22 cellular contexts compared by ENCODE assay signal in genomic region chr3:45205126-45205525, GRCh38. TPM values are rescaled to one million over a fixed set of nuclear protein-coding genes. Genes with fewer than 3 reads are reported as not detected.
DNase-seq lines count a peak whose midpoint lies in the region; ATAC-seq, FAIRE-seq and TF ChIP-seq lines count a peak whose summit lies in the region.
"Had no signal": no experiment of that assay in that cellular context is flagged by ENCODE, and none has a peak within 500 bp of the region (broad histone marks: within the 10 kb centered on the region; RNA-seq: fewer than 3 reads in every experiment).

No MANE protein-coding gene starts in this region.

- peak overlapping the region; percentile 83 for H3K27ac Mint-ChIP-seq in MCF 10A (ENCODE audit: low read depth, unreplicated experiment)
- peak overlapping the region; percentile 4 for H3K27ac Mint-ChIP-seq in type B pancreatic cell
- H3K27ac Mint-ChIP-seq: activated CD8-positive, alpha-beta memory T cell treated with anti-CD3 and anti-CD28 coated beads, Interleukin-2, amount 10 ng/mL, durations not matched to agents 7 days and 5 days; CD4-positive, alpha-beta T cell had no signal

- POLR2A ChIA-PET in MCF 10A (lab: Yijun Ruan, JAX) = interaction anchor here (0.6 to 1.5 kb wide), 5 partner anchors 22 to 179 kb away, joined by 3 to 5 read pairs (median 5); no protein-coding TSS in a partner anchor

- BruUV-seq in MCF 10A (replicated peaks; lab: Mats Ljungman, UMichigan) = no TSS peak

- no peaks in the 10 kb centered on the region for H3K4me1 ChIP-seq in breast epithelium

- ATAC-seq in GM21737 (IDR thresholded peaks at IDR 0.05; ENCODE audit: unreplicated experiment) = no peak
- ATAC-seq: activated CD8-positive, alpha-beta memory T cell treated with anti-CD3 and anti-CD28 coated beads, Interleukin-2, amount 10 ng/mL, durations not matched to agents 7 days and 5 days; HepG2; mucosa of descending colon had no signal

- CTCF ChIA-PET in MCF 10A (lab: Yijun Ruan, JAX) = interaction anchor here (1.1 to 18.5 kb wide), 2 partner anchors 164 to 170 kb away, joined by 3 to 368 read pairs; no protein-coding TSS in a partner anchor

- H3K36me3 ChIP-seq in breast epithelium = no peaks in the 10 kb centered on the region

- FAIRE-seq in RCC 7860 (lab: Jason Lieb, UNC) = no peak
- FAIRE-seq: HepG2 had no signal

- no peaks in the 10 kb centered on the region for H3K36me3 Mint-ChIP-seq in MCF 10A (ENCODE audit: insufficient read depth, unreplicated experiment)
- H3K36me3 Mint-ChIP-seq in type B pancreatic cell = no peaks in the 10 kb centered on the region
- H3K36me3 Mint-ChIP-seq: activated CD8-positive, alpha-beta memory T cell treated with anti-CD3 and anti-CD28 coated beads, Interleukin-2, amount 10 ng/mL, durations not matched to agents 7 days and 5 days had no signal

- no peaks in the 10 kb centered on the region for H3K9me3 ChIP-seq in breast epithelium
- H3K9me3 ChIP-seq: mucosa of descending colon had no signal

- H3K27me3 ChIP-seq in breast epithelium = no peaks in the 10 kb centered on the region

- DNase-seq in MCF 10A (ENCODE audit: unreplicated experiment) (no peak), breast epithelium (ENCODE audit: low spot score in 2 of 2) (no peak), RCC 7860 (ENCODE audit: low spot score) (peak; percentile 13), epithelial cell of prostate (ENCODE audit: low read depth, low spot score) (no peak), type B pancreatic cell (ENCODE audit: extremely low spot score, unreplicated experiment) (no peak), GM10266 (ENCODE audit: extremely low spot score) (no peak), NCI-H1092 treated with DMSO at 0.1 percent for 48 hours (lab: John Stamatoyannopoulos, UW) (no peak)
- DNase-seq: activated CD4-positive, CD25-positive, alpha-beta regulatory T cell treated with anti-CD3 and anti-CD28 coated beads, Interleukin-2, amount 50 U/mL, for 72 hours; activated CD8-positive, alpha-beta memory T cell treated with anti-CD3 and anti-CD28 coated beads, Interleukin-2, amount 10 ng/mL, durations not matched to agents 7 days and 5 days; amygdala; CD4-positive, alpha-beta T cell; cerebellar nuclear complex; DMS79; effector memory CD4-positive, alpha-beta T cell; mucosa of descending colon; NCI-H1048; NCI-H2081 treated with DMSO at 0.1 percent for 48 hours; NCI-H524; stimulated activated CD4-positive, alpha-beta T cell treated with anti-CD3 and anti-CD28 coated beads, Interleukin-4, amount 100 ng/mL, for 24 hours; T-helper 2 cell had no signal

- no peaks in the 10 kb centered on the region for H3K27me3 Mint-ChIP-seq in MCF 10A (ENCODE audit: insufficient read depth, unreplicated experiment)
- no peaks in the 10 kb centered on the region for H3K27me3 Mint-ChIP-seq in type B pancreatic cell
- H3K27me3 Mint-ChIP-seq: CD4-positive, alpha-beta T cell had no signal

- H3K4me1 Mint-ChIP-seq in MCF 10A (ENCODE audit: insufficient read depth, unreplicated experiment) (peaks cover 13% of the 10 kb centered on the region), type B pancreatic cell (ENCODE audit: unreplicated experiment) (peaks cover 5% of the 10 kb centered on the region)

- TF ChIP-seq POLR2A in breast epithelium (IDR thresholded peaks at IDR 0.05) = no peak

- no peak overlapping the region for H3K4me3 Mint-ChIP-seq in MCF 10A (ENCODE audit: unreplicated experiment)
- no peak overlapping the region for H3K4me3 Mint-ChIP-seq in type B pancreatic cell
- H3K4me3 Mint-ChIP-seq: activated CD8-positive, alpha-beta memory T cell treated with anti-CD3 and anti-CD28 coated beads, Interleukin-2, amount 10 ng/mL, durations not matched to agents 7 days and 5 days; CD4-positive, alpha-beta T cell had no signal

- intact Hi-C loops in MCF 10A (cut with micrococcal nuclease) (no loop called here), breast epithelium (cut with DNase I; ENCODE audit: low total_unique reads) (no loop called here)

- no peaks in the 10 kb centered on the region for H3K9me3 Mint-ChIP-seq in MCF 10A (ENCODE audit: unreplicated experiment)
- H3K9me3 Mint-ChIP-seq in type B pancreatic cell = no peaks in the 10 kb centered on the region
- H3K9me3 Mint-ChIP-seq: CD4-positive, alpha-beta T cell had no signal

- no peak overlapping the region for H3K4me3 ChIP-seq in breast epithelium
- H3K4me3 ChIP-seq: mucosa of descending colon had no signal

- no peak for TF ChIP-seq CTCF in MCF 10A (IDR thresholded peaks at IDR 0.05; ENCODE audit: unreplicated experiment)
- no peak for TF ChIP-seq CTCF in breast epithelium (IDR thresholded peaks at IDR 0.05)
- TF ChIP-seq CTCF in type B pancreatic cell (conservative IDR thresholded peaks at IDR 0.05) = no peak
- TF ChIP-seq CTCF in GM10266 (IDR thresholded peaks at IDR 0.05; ENCODE audit: control insufficient read depth, insufficient read depth, low read depth, missing control alignments) = no peak

- H3K27ac ChIP-seq in breast epithelium (no peak overlapping the region), epithelial cell of prostate (peak overlapping the region; percentile 39)

RNA-seq across cellular contexts. Expression of gene TMEM158, which starts 21.0 kb away (rescaled TPM):
- total RNA-seq in MCF 10A (2022) = 1.4 and 1.9 TPM in 2 replicates
- 1 to 10 TPM in 2 of 3 donors, under 1 TPM in 1; 0.48 to 2.0 (median 1.0) TPM for total RNA-seq in breast epithelium
- 8.9 and 10.1 TPM in 2 replicates for total RNA-seq in type B pancreatic cell (ENCODE audit: low replicate concordance)
- total RNA-seq: CD4-positive, alpha-beta T cell had no signal

RNA-seq across cellular contexts. Expression of gene CDCP1, which starts 58.9 kb away (rescaled TPM):
- total RNA-seq in MCF 10A (2022) (180 and 208 TPM in 2 replicates), breast epithelium (10 to 100 TPM in 1 of 3 donors, 1 to 10 TPM in 2; 1.9 to 11.3 (median 8.5) TPM), type B pancreatic cell (ENCODE audit: low replicate concordance) (26.3 and 82.5 TPM in 2 replicates)
